In the genomic region with DNA sequence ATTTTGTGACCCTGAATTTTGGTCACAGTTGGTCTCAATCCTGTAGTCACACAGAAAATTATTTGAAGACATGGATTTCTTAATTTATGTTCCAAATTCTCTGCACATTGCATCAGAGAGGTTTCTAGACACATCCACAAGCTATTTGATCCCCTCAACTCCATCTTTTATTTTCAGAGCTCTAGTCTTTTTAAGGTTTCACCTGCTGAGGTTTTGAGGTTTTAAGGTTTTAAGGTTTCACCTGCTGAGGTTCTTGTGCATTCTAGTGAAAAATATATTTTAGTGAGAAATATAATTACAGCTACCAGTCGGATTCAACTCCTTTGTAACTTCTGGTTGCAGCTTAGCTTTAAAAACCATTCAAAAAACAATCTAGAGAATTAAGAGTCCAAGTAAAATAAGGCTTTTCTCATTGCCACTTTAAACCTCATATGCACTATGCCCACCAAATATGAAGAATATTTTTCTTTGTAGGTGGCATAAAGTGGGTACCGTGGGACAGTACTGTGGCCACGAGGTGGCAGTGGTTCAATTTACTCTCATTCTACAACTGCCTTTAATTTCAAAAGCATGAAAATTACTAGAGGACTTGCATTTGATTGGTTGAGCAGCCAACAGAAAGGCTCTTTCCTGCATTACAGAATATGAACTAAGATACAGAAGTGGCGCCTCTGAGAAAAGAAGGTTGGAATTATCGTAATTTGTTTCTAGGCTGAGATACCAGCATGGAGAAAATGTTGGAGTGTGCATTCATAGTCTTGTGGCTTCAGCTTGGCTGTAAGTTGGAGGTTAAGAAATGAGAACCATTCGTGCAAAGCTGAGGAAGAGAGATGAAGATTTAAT, we compare ENCODE assay signal across 9 cellular contexts.
A peak's percentile ranks its signal among the peaks of the same experiment; 100 is the strongest.
DNase-seq lines count a peak whose midpoint lies in the region; ATAC-seq and TF ChIP-seq lines count a peak whose summit lies in the region.
"Had no signal": no experiment of that assay in that cellular context is flagged by ENCODE, and none has a peak within 500 bp of the region (broad histone marks: within the 10 kb centered on the region; RNA-seq: fewer than 3 reads in every experiment).

No MANE protein-coding gene starts in this region.

- no peaks in the 10 kb centered on the region for H3K36me3 Mint-ChIP-seq in activated naive CD8-positive, alpha-beta T cell treated with anti-CD3 and anti-CD28 coated beads, Interleukin-2, amount 50 U/mL, for 24 hours (ENCODE audit: low read depth)

- peak overlapping the region; percentile 74 for H3K4me3 Mint-ChIP-seq in activated naive CD8-positive, alpha-beta T cell treated with anti-CD3 and anti-CD28 coated beads, Interleukin-2, amount 50 U/mL, for 24 hours
- H3K4me3 Mint-ChIP-seq: activated B cell treated with CpG ODN at 0.5 μM for 24 hours had no signal

- ATAC-seq in activated naive CD8-positive, alpha-beta T cell treated with anti-CD3 and anti-CD28 coated beads, Interleukin-2, amount 50 U/mL, for 24 hours: peak; percentile 73
- no peak for ATAC-seq in GM19467 (IDR thresholded peaks at IDR 0.05; ENCODE audit: unreplicated experiment)
- ATAC-seq in GM21447 (IDR thresholded peaks at IDR 0.05; ENCODE audit: unreplicated experiment): no peak
- no peak for ATAC-seq in HG02678 (IDR thresholded peaks at IDR 0.05; ENCODE audit: unreplicated experiment)

- no peak overlapping the region for H3K56ac ChIP-seq in mesendoderm (ENCODE audit: low read length)

- no peaks in the 10 kb centered on the region for H3K4me1 ChIP-seq in mesendoderm (ENCODE audit: control insufficient read depth, low read depth, low read length)

- peak overlapping the region; percentile 46 for H3K27ac Mint-ChIP-seq in activated naive CD8-positive, alpha-beta T cell treated with anti-CD3 and anti-CD28 coated beads, Interleukin-2, amount 50 U/mL, for 24 hours
- H3K27ac Mint-ChIP-seq: activated B cell treated with CpG ODN at 0.5 μM for 24 hours had no signal

- peak; percentile 8 for DNase-seq in NOMO-1 treated with dmso at 0.1 percent for 144 hours (lab: John Stamatoyannopoulos, UW; ENCODE audit: unreplicated experiment)
- DNase-seq in activated naive CD8-positive, alpha-beta T cell treated with anti-CD3 and anti-CD28 coated beads, Interleukin-2, amount 50 U/mL, for 24 hours: no peak
- peak; percentile 8 for DNase-seq in mesendoderm
- no peak for DNase-seq in mesenteric fat pad (ENCODE audit: low spot score)
- DNase-seq: activated B cell treated with CpG ODN at 0.5 μM for 24 hours had no signal

- H2BK5ac ChIP-seq in mesendoderm (ENCODE audit: low read length): no peak overlapping the region

- no peak overlapping the region for H3K18ac ChIP-seq in mesendoderm (ENCODE audit: low read length)

- H2BK120ac ChIP-seq in mesendoderm (ENCODE audit: low read depth, low read length): no peak overlapping the region

- H3K9ac ChIP-seq in mesendoderm (ENCODE audit: low read length): no peak overlapping the region

- no peak overlapping the region for H4K5ac ChIP-seq in mesendoderm (ENCODE audit: low read length)

- H2AK5ac ChIP-seq in mesendoderm (ENCODE audit: low read length): no peak overlapping the region

- H3K4me3 ChIP-seq in mesendoderm (ENCODE audit: low read length): no peak overlapping the region

- H3K27me3 Mint-ChIP-seq in activated naive CD8-positive, alpha-beta T cell treated with anti-CD3 and anti-CD28 coated beads, Interleukin-2, amount 50 U/mL, for 24 hours: no peaks in the 10 kb centered on the region

- H3K9me3 Mint-ChIP-seq in activated naive CD8-positive, alpha-beta T cell treated with anti-CD3 and anti-CD28 coated beads, Interleukin-2, amount 50 U/mL, for 24 hours: no peaks in the 10 kb centered on the region
- H3K9me3 Mint-ChIP-seq: activated B cell treated with CpG ODN at 0.5 μM for 24 hours had no signal

- H3K4me1 Mint-ChIP-seq in activated naive CD8-positive, alpha-beta T cell treated with anti-CD3 and anti-CD28 coated beads, Interleukin-2, amount 50 U/mL, for 24 hours: peaks cover 14% of the 10 kb centered on the region
- H3K4me1 Mint-ChIP-seq: activated B cell treated with CpG ODN at 0.5 μM for 24 hours had no signal

- TF ChIP-seq CTCF in GM12874 (IDR thresholded peaks at IDR 0.05; ENCODE audit: insufficient read depth, low read depth, low read length): peak; percentile 61; the same call in 1 of the 2 replicates

- H3K23ac ChIP-seq in mesendoderm (ENCODE audit: low read length): no peak overlapping the region

- H4K8ac ChIP-seq in mesendoderm (ENCODE audit: low read depth, low read length): no peak overlapping the region

- no peaks in the 10 kb centered on the region for H3K36me3 ChIP-seq in mesendoderm (ENCODE audit: control insufficient read depth, insufficient read depth, low read length)

- H3K79me2 ChIP-seq in mesendoderm (ENCODE audit: control insufficient read depth, insufficient read depth, low read length): no peaks in the 10 kb centered on the region

- no peaks in the 10 kb centered on the region for H3K79me1 ChIP-seq in mesendoderm (ENCODE audit: low read length)

- H3K27me3 ChIP-seq in mesendoderm (ENCODE audit: insufficient read depth, low read length, poor library complexity): no peaks in the 10 kb centered on the region

- no peak overlapping the region for H2BK15ac ChIP-seq in mesendoderm (replicated peaks; ENCODE audit: low read depth)

- no CpG with 5 or more reads among the region's 6 CpGs for WGBS in mesendoderm (ENCODE audit: extremely low coverage, insufficient coverage, low lambda C conversion rate)

- H3K27ac ChIP-seq in mesendoderm (ENCODE audit: low read depth, low read length): no peak overlapping the region

- no peak overlapping the region for H3K4ac ChIP-seq in mesendoderm (ENCODE audit: low read depth, low read length)

- no peak overlapping the region for H3K4me2 ChIP-seq in mesendoderm (ENCODE audit: low read length)

Comparison
In these comparisons a context has a peak if more than half of its experiments do, and no peak if none do; other contexts are left out.
1. DNase-seq: peak in NOMO-1 treated with dmso at 0.1 percent for 144 hours (single experiment) and mesendoderm (single experiment); none in activated naive CD8-positive, alpha-beta T cell treated with anti-CD3 and anti-CD28 coated beads, Interleukin-2, amount 50 U/mL, for 24 hours (single experiment) and mesenteric fat pad (single experiment).